In genomic region chr6:108436771-108437170, GRCh38 we compare ENCODE assay signal across 23 cellular contexts.
"Had no signal": no experiment of that assay in that cellular context is flagged by ENCODE, and none has a peak within 500 bp of the region (broad histone marks: within the 10 kb centered on the region; RNA-seq: fewer than 3 reads in every experiment).

No MANE protein-coding gene starts in this region.

- H3K36me3 ChIP-seq: colonic mucosa, esophagus muscularis mucosa, esophagus squamous epithelium, gastrocnemius medialis, gastroesophageal sphincter, heart left ventricle had no signal

- H3K27ac ChIP-seq: colonic mucosa, coronary artery, epithelial cell of prostate, esophagus muscularis mucosa, esophagus squamous epithelium, foreskin keratinocyte, gastrocnemius medialis, gastroesophageal sphincter, heart left ventricle had no signal

- ATAC-seq: effector memory CD8-positive, alpha-beta T cell; esophagus mucosa; foreskin keratinocyte; gastrocnemius medialis; gastroesophageal sphincter; heart left ventricle had no signal

- H3K9me3 ChIP-seq: colonic mucosa, esophagus muscularis mucosa, esophagus squamous epithelium, gastrocnemius medialis, gastroesophageal sphincter, heart left ventricle had no signal

- DNase-seq: colonic mucosa; cortex of kidney; dermis blood vessel endothelial cell; dorsolateral prefrontal cortex; effector CD4-positive, alpha-beta T cell; effector CD8-positive, alpha-beta T cell; effector memory CD4-positive, alpha-beta T cell; effector memory CD8-positive, alpha-beta T cell; endodermal cell; erythroblast; esophagus squamous epithelium; foreskin fibroblast; foreskin keratinocyte; foreskin melanocyte; gastrocnemius medialis; glutamatergic neuron; head of caudate nucleus; heart left ventricle had no signal

- H3K27me3 ChIP-seq: colonic mucosa, dorsolateral prefrontal cortex, esophagus muscularis mucosa, esophagus squamous epithelium, foreskin keratinocyte, gastrocnemius medialis, gastroesophageal sphincter, heart left ventricle had no signal

- H3K4me1 ChIP-seq: colonic mucosa, esophagus muscularis mucosa, foreskin keratinocyte, gastrocnemius medialis, gastroesophageal sphincter had no signal

- H3K4me3 ChIP-seq: colonic mucosa, coronary artery, dorsolateral prefrontal cortex, esophagus muscularis mucosa, esophagus squamous epithelium, gastrocnemius medialis, gastroesophageal sphincter, heart left ventricle had no signal
